ENCODE assay signal across 12 cellular contexts in genomic region chr7:54802841-54803240, GRCh38. TPM values are rescaled to one million over a fixed set of nuclear protein-coding genes. Genes with fewer than 3 reads are reported as not detected.
DNase-seq lines count a peak whose midpoint lies in the region; ATAC-seq, FAIRE-seq and TF ChIP-seq lines count a peak whose summit lies in the region.
"Had no signal": no experiment of that assay in that cellular context is flagged by ENCODE, and none has a peak within 500 bp of the region (broad histone marks: within the 10 kb centered on the region; RNA-seq: fewer than 3 reads in every experiment).

No MANE protein-coding gene starts in this region.

- H3K36me3 ChIP-seq in GM12878 (ENCODE audit: control insufficient read depth in 2 of 2, insufficient read depth in 2 of 2, low read length in 1 of 2) = no peaks in the 10 kb centered on the region
- H3K36me3 ChIP-seq: WERI-Rb-1 had no signal

- BruUV-seq in GM12878 (replicated peaks; lab: Mats Ljungman, UMichigan) = no TSS peak

- no peaks in the 10 kb centered on the region for H3K4me1 Mint-ChIP-seq in activated T-helper 1 cell treated with anti-CD3 and anti-CD28 coated beads, Interleukin-12 subunit alpha, Interleukin-12 subunit beta, Interleukin-2, Interleukin-4 antibody, amounts not matched to agents 30 ng/mL and 10 ng/mL and 1 ng/mL, durations not matched to agents 14 hours and 24 hours and 36 hours (ENCODE audit: low read depth)

- H2AFZ ChIP-seq in GM12878 (ENCODE audit: control insufficient read depth, low read depth, low read length) = no peak overlapping the region

- H3K4me1 ChIP-seq in GM12878 (ENCODE audit: control insufficient read depth, insufficient read depth, low read length) = no peaks in the 10 kb centered on the region

- no peak for FAIRE-seq in GM12878 (lab: Jason Lieb, UNC)

- no peaks in the 10 kb centered on the region for H3K79me2 ChIP-seq in GM12878 (ENCODE audit: control insufficient read depth, insufficient read depth, low read length)

- H3K27ac Mint-ChIP-seq in activated T-helper 1 cell treated with anti-CD3 and anti-CD28 coated beads, Interleukin-12 subunit alpha, Interleukin-12 subunit beta, Interleukin-2, Interleukin-4 antibody, amounts not matched to agents 30 ng/mL and 10 ng/mL and 1 ng/mL, durations not matched to agents 14 hours and 24 hours and 36 hours = no peak overlapping the region

- H3K9me3 Mint-ChIP-seq in activated T-helper 1 cell treated with anti-CD3 and anti-CD28 coated beads, Interleukin-12 subunit alpha, Interleukin-12 subunit beta, Interleukin-2, Interleukin-4 antibody, amounts not matched to agents 30 ng/mL and 10 ng/mL and 1 ng/mL, durations not matched to agents 14 hours and 24 hours and 36 hours = no peaks in the 10 kb centered on the region

- ATAC-seq in GM18858 (IDR thresholded peaks at IDR 0.05; ENCODE audit: unreplicated experiment) (peak; percentile 66), HG03060 (IDR thresholded peaks at IDR 0.05; ENCODE audit: low read depth, unreplicated experiment) (peak; percentile 57), GM12878 (peak; percentile 78), HG02852 (IDR thresholded peaks at IDR 0.05; ENCODE audit: unreplicated experiment) (no peak), left lobe of liver (no peak)

- no peaks in the 10 kb centered on the region for H3K9me3 ChIP-seq in GM12878 (replicated peaks; ENCODE audit: control insufficient read depth, insufficient read depth, low read length)

- POLR2A ChIA-PET in GM12878 (lab: Charles Lee) = no interaction called here

- no peaks in the 10 kb centered on the region; a peak in 3 of 4 replicates for H3K27me3 ChIP-seq in GM12878 (replicated peaks in 1 of 2; ENCODE audit: control insufficient read depth in 2 of 2, insufficient read depth in 2 of 2, low read length in 1 of 2)

- TF ChIP-seq RAD21 in GM12878 (IDR thresholded peaks at IDR 0.05; ENCODE audit: insufficient read depth, low read depth, low read length) = no peak

- CTCF ChIA-PET in GM12878 (lab: Yijun Ruan, JAX) = interaction anchor here (2.2 kb wide), 1 partner anchor 452 kb away, joined by 7 read pairs; no protein-coding TSS in a partner anchor

- no peak for TF ChIP-seq POLR2A in GM12878 (IDR thresholded peaks at IDR 0.05; ENCODE audit: low read depth, low read length)

- H3K4me3 Mint-ChIP-seq in activated T-helper 1 cell treated with anti-CD3 and anti-CD28 coated beads, Interleukin-12 subunit alpha, Interleukin-12 subunit beta, Interleukin-2, Interleukin-4 antibody, amounts not matched to agents 30 ng/mL and 10 ng/mL and 1 ng/mL, durations not matched to agents 14 hours and 24 hours and 36 hours = no peak overlapping the region

- no peak overlapping the region for H3K4me2 ChIP-seq in GM12878 (ENCODE audit: control insufficient read depth, insufficient read depth)

- H4K20me1 ChIP-seq in GM12878 (ENCODE audit: control insufficient read depth, insufficient read depth) = no peaks in the 10 kb centered on the region; the same call in 1 of the 2 replicates

- peak; percentile 65 for DNase-seq in Daoy (ENCODE audit: low read depth)
- DNase-seq in GM12878 (ENCODE audit: low read depth, low spot score) = no peak
- DNase-seq in activated T-helper 1 cell treated with anti-CD3 and anti-CD28 coated beads, Interleukin-12 subunit alpha, Interleukin-12 subunit beta, Interleukin-2, Interleukin-4 antibody, amounts not matched to agents 30 ng/mL and 10 ng/mL and 1 ng/mL, durations not matched to agents 14 hours and 24 hours and 36 hours (ENCODE audit: low spot score) = no peak
- DNase-seq in DMS79 (lab: John Stamatoyannopoulos, UW) = no peak
- no peak for DNase-seq in left lobe of liver (ENCODE audit: low spot score)
- DNase-seq: NCI-H1105, NCI-H510A, WERI-Rb-1 had no signal

- RAD21 ChIA-PET in GM12878 (lab: Charles Lee; ENCODE audit: unreplicated experiment) = interaction anchor here (1.1 kb wide), 1 partner anchor 14 kb away, joined by 4 read pairs; no protein-coding TSS in a partner anchor

- no peak overlapping the region for H3K27ac ChIP-seq in GM12878 (ENCODE audit: control insufficient read depth, insufficient read depth)
- H3K27ac ChIP-seq: C4-2B, WERI-Rb-1 had no signal

- no peaks in the 10 kb centered on the region for H3K36me3 Mint-ChIP-seq in activated T-helper 1 cell treated with anti-CD3 and anti-CD28 coated beads, Interleukin-12 subunit alpha, Interleukin-12 subunit beta, Interleukin-2, Interleukin-4 antibody, amounts not matched to agents 30 ng/mL and 10 ng/mL and 1 ng/mL, durations not matched to agents 14 hours and 24 hours and 36 hours (ENCODE audit: low read depth)

- TF ChIP-seq EP300 in GM12878 (IDR thresholded peaks at IDR 0.05; ENCODE audit: borderline replicate concordance in 1 of 2, control insufficient read depth in 1 of 2, low read depth in 2 of 2, low read length in 2 of 2) = no peak

- SMC1A ChIA-PET in GM12878 (lab: Charles Lee; ENCODE audit: uncharacterized antibody, unreplicated experiment) = interaction anchor here (0.6 kb wide), 1 partner anchor 9 kb away, joined by 3 read pairs; no protein-coding TSS in a partner anchor

- intact Hi-C loops in GM12878 (cut with micrococcal nuclease; ENCODE audit: unreplicated experiment) = no loop called here
- intact Hi-C loops in activated T-helper 1 cell treated with anti-CD3 and anti-CD28 coated beads, Interleukin-12 subunit alpha, Interleukin-12 subunit beta, Interleukin-2, Interleukin-4 antibody, amounts not matched to agents 30 ng/mL and 10 ng/mL and 1 ng/mL, durations not matched to agents 14 hours and 24 hours and 36 hours (cut with micrococcal nuclease) = no loop called here

- H3K27me3 Mint-ChIP-seq in activated T-helper 1 cell treated with anti-CD3 and anti-CD28 coated beads, Interleukin-12 subunit alpha, Interleukin-12 subunit beta, Interleukin-2, Interleukin-4 antibody, amounts not matched to agents 30 ng/mL and 10 ng/mL and 1 ng/mL, durations not matched to agents 14 hours and 24 hours and 36 hours (ENCODE audit: insufficient read depth) = no peaks in the 10 kb centered on the region

- no peak overlapping the region for H3K4me3 ChIP-seq in GM12878

- in situ Hi-C loops in GM12878 (cut with MboI) = no loop called here

- no peak overlapping the region for H3K9ac ChIP-seq in GM12878 (ENCODE audit: control insufficient read depth, insufficient read depth, low read length)

- no peak for TF ChIP-seq CTCF in GM12878 (IDR thresholded peaks at IDR 0.05 in 2 of 3, conservative IDR thresholded peaks at IDR 0.05 in 1 of 3; ENCODE audit: control insufficient read depth in 2 of 3, extremely low read depth in 1 of 3, insufficient read depth in 1 of 3, low read depth in 3 of 3, low read length in 3 of 3)

- 0% methylated on average over 4 of the region's 4 CpGs for WGBS in GM12878 (ENCODE audit: insufficient coverage, insufficient replicate concordance, low lambda C conversion rate, missing lambda C conversion rate)

TF ChIP-seq in GM12878, 131 proteins besides CTCF, POLR2A, EP300 and RAD21 (continues in another document):
- TF ChIP-seq MXI1 (IDR thresholded peaks at IDR 0.05; ENCODE audit: low read depth, low read length) (no peak), CHD2 (IDR thresholded peaks at IDR 0.05; ENCODE audit: borderline replicate concordance, low read depth, low read length) (no peak), CBFB (IDR thresholded peaks at IDR 0.05; ENCODE audit: low read depth) (no peak), RUNX3 (IDR thresholded peaks at IDR 0.05; ENCODE audit: low read length) (peak; percentile 30; the same call in 1 of the 2 replicates), ELK1 (IDR thresholded peaks at IDR 0.05; ENCODE audit: low read depth, low read length) (no peak), TCF12 (IDR thresholded peaks at IDR 0.05; ENCODE audit: low read depth, low read length) (no peak), FOS (IDR thresholded peaks at IDR 0.05; ENCODE audit: borderline replicate concordance, extremely low read depth, insufficient read length) (no peak), POLR2AphosphoS2 (IDR thresholded peaks at IDR 0.05; ENCODE audit: low read depth, low read length) (no peak)

RNA-seq across cellular contexts. Expression of gene SEC61G, which starts 43.8 kb away (rescaled TPM):
- 1,119 and 2,044 TPM in 2 replicates for total RNA-seq in Daoy (2014; rRNA removed; shearing (Covaris generic))
- total RNA-seq in GM12878 (2013; cell fraction: nucleolus; rRNA removed) = 66.0 and 67.9 TPM in 2 replicates
- total RNA-seq in GM12878 (2014; rRNA removed) (183 and 215 TPM in 2 replicates), GM12878 (2014; rRNA removed; fragmentation: Illumina TruSeq; extraction: Trizol) (278 and 293 TPM in 2 replicates), GM12878 (2021) (160 and 163 TPM in 2 replicates), left lobe of liver (57.8 TPM)
- polyA plus RNA-seq in GM12878 (2011; ENCODE audit: low read depth) = 42.3 TPM
- polyA plus RNA-seq in GM12878 (2011; rRNA removed) (189 and 321 TPM in 2 replicates), GM12878 (2014; fragmentation: Illumina TruSeq; extraction: Trizol) (414 and 629 TPM in 2 replicates), GM12878 (2014; fragmentation: Nextera tagmentation; extraction: Ambion mirVana) (100 to 1,000 TPM; 709 to 809 TPM), GM12878 (2014; rRNA removed) (152 and 219 TPM in 2 replicates), GM12878 (2016; fragmentation: Nextera tagmentation; extraction: Ambion mirVana) (100 to 1,000 TPM; 697 to 703 TPM)
- polyA plus RNA-seq in GM12878 (2011; cell fraction: cytosol; rRNA removed) = 111 and 212 TPM in 2 replicates
- 86.0 and 96.1 TPM in 2 replicates for polyA plus RNA-seq in GM12878 (2011; cell fraction: nucleus; rRNA removed)
- polyA plus RNA-seq in GM12878 (2012) = 517 and 557 TPM in 2 replicates
- 96.2 and 141 TPM in 2 replicates for polyA minus RNA-seq in GM12878 (2011; rRNA and poly(A)+ RNA removed)
- polyA minus RNA-seq in GM12878 (2011; cell fraction: cytosol; rRNA and poly(A)+ RNA removed) = 27.9 and 44.8 TPM in 2 replicates
- polyA minus RNA-seq in GM12878 (2011; cell fraction: nucleus; rRNA and poly(A)+ RNA removed) = 25.1 and 29.4 TPM in 2 replicates
- 160 and 168 TPM in 2 replicates for total RNA-seq in activated T-helper 1 cell treated with anti-CD3 and anti-CD28 coated beads, Interleukin-12 subunit alpha, Interleukin-12 subunit beta, Interleukin-2, Interleukin-4 antibody, amounts not matched to agents 30 ng/mL and 10 ng/mL and 1 ng/mL, durations not matched to agents 14 hours and 24 hours and 36 hours

Comparison
In these comparisons a context has a peak if more than half of its experiments do, and no peak if none do; other contexts are left out.
1. ATAC-seq: peak in GM18858 (single experiment), HG03060 (single experiment) and GM12878 (single experiment); none in HG02852 (single experiment) and left lobe of liver (single experiment).